32 cellular contexts compared by ENCODE assay signal in the genomic region with DNA sequence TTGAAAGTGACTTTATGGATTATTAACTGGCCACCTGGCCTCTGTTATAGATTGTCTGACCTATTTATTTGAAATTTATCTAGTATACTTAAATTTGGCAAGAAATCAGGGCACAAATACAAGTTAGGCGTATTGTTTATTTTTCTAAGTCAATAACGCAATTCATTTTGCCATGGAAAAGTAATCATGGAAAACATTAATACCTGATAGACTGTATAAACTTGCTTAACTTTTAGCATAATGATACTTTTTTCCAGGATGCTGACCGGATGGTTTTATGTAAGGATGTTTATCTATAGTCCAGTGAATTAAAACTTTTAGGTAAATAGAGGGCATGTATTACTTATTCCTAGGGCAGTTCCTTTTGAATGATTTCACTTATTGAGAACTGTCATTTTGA.
"Had no signal": no experiment of that assay in that cellular context is flagged by ENCODE, and none has a peak within 500 bp of the region (broad histone marks: within the 10 kb centered on the region; RNA-seq: fewer than 3 reads in every experiment).

No MANE protein-coding gene starts in this region.

- H3K4me3 ChIP-seq: adrenal gland, ascending aorta, heart right ventricle, lower lobe of right lung, sigmoid colon, thyroid gland, upper lobe of left lung had no signal

- H3K27ac Mint-ChIP-seq: activated CD4-positive, alpha-beta memory T cell treated with anti-CD3 and anti-CD28 coated beads for 36 hours; activated CD4-positive, alpha-beta T cell treated with anti-CD3 and anti-CD28 coated beads, Interleukin-2, amount 10 ng/mL, durations not matched to agents 24 days and 14 days; activated naive CD4-positive, alpha-beta T cell treated with anti-CD3 and anti-CD28 coated beads for 36 hours; activated naive CD8-positive, alpha-beta T cell treated with anti-CD3 and anti-CD28 coated beads for 36 hours; activated T-helper 1 cell treated with anti-CD3 and anti-CD28 coated beads, Interleukin-12 subunit alpha, Interleukin-12 subunit beta, Interleukin-2, Interleukin-4 antibody, amounts not matched to agents 30 ng/mL and 10 ng/mL and 1 ng/mL, durations not matched to agents 14 hours and 24 hours and 36 hours; naive thymus-derived CD8-positive, alpha-beta T cell; progenitor cell of endocrine pancreas; stimulated activated memory B cell treated with anti-CD40 and anti-IgM and Interleukin-4, amounts not matched to agents 10 μg/mL and 1 μg/mL and 100 μg/mL, for 72 hours; stimulated activated naive CD8-positive, alpha-beta T cell treated with anti-CD3 and anti-CD28 coated beads, Interleukin-15, amount 100 ng/mL, for 72 hours; T-helper 1 cell treated with Interleukin-12 subunit alpha and Interleukin-12 subunit beta and Interleukin-4 antibody, amounts not matched to agents 30 μg/mL and 1 μg/mL, for 36 hours had no signal

- H3K27ac ChIP-seq: adrenal gland, brain microvascular endothelial cell, heart right ventricle, lower lobe of right lung, sigmoid colon, thyroid gland, upper lobe of left lung had no signal

- H3K36me3 ChIP-seq: adrenal gland, ascending aorta, sigmoid colon, thyroid gland had no signal

- H3K9me3 Mint-ChIP-seq: activated CD4-positive, alpha-beta memory T cell treated with anti-CD3 and anti-CD28 coated beads for 36 hours; activated CD4-positive, alpha-beta T cell treated with anti-CD3 and anti-CD28 coated beads, Interleukin-2, amount 10 ng/mL, durations not matched to agents 24 days and 14 days; activated naive CD4-positive, alpha-beta T cell treated with anti-CD3 and anti-CD28 coated beads for 36 hours; effector memory CD8-positive, alpha-beta T cell; naive thymus-derived CD8-positive, alpha-beta T cell; stimulated activated memory B cell treated with anti-CD40 and anti-IgM and Interleukin-4, amounts not matched to agents 10 μg/mL and 1 μg/mL and 100 μg/mL, for 72 hours; stimulated activated naive CD8-positive, alpha-beta T cell treated with anti-CD3 and anti-CD28 coated beads, Interleukin-15, amount 100 ng/mL, for 72 hours; T-helper 1 cell treated with Interleukin-12 subunit alpha and Interleukin-12 subunit beta and Interleukin-4 antibody, amounts not matched to agents 30 μg/mL and 1 μg/mL, for 36 hours had no signal

- ATAC-seq: effector memory CD8-positive, alpha-beta T cell; heart right ventricle; lower lobe of right lung; naive thymus-derived CD8-positive, alpha-beta T cell; stimulated activated memory B cell treated with anti-CD40 and anti-IgM and Interleukin-4, amounts not matched to agents 10 μg/mL and 1 μg/mL and 100 μg/mL, for 72 hours; stimulated activated naive CD8-positive, alpha-beta T cell treated with anti-CD3 and anti-CD28 coated beads, Interleukin-15, amount 100 ng/mL, for 72 hours had no signal

- H3K27me3 ChIP-seq: adrenal gland, ascending aorta, brain microvascular endothelial cell, heart right ventricle, sigmoid colon, thyroid gland, upper lobe of left lung had no signal

- H3K27me3 Mint-ChIP-seq: activated CD4-positive, alpha-beta memory T cell treated with anti-CD3 and anti-CD28 coated beads for 36 hours; activated CD4-positive, alpha-beta T cell treated with anti-CD3 and anti-CD28 coated beads, Interleukin-2, amount 10 ng/mL, durations not matched to agents 24 days and 14 days; activated naive CD8-positive, alpha-beta T cell treated with anti-CD3 and anti-CD28 coated beads for 36 hours; effector memory CD8-positive, alpha-beta T cell; naive thymus-derived CD8-positive, alpha-beta T cell; progenitor cell of endocrine pancreas; stimulated activated naive CD8-positive, alpha-beta T cell treated with anti-CD3 and anti-CD28 coated beads, Interleukin-15, amount 100 ng/mL, for 72 hours had no signal

- H3K4me3 Mint-ChIP-seq: activated CD4-positive, alpha-beta memory T cell treated with anti-CD3 and anti-CD28 coated beads for 36 hours; activated CD4-positive, alpha-beta T cell treated with anti-CD3 and anti-CD28 coated beads, Interleukin-2, amount 10 ng/mL, durations not matched to agents 24 days and 14 days; activated naive CD4-positive, alpha-beta T cell treated with anti-CD3 and anti-CD28 coated beads for 36 hours; activated naive CD8-positive, alpha-beta T cell treated with anti-CD3 and anti-CD28 coated beads for 36 hours; activated T-helper 1 cell treated with anti-CD3 and anti-CD28 coated beads, Interleukin-12 subunit alpha, Interleukin-12 subunit beta, Interleukin-2, Interleukin-4 antibody, amounts not matched to agents 30 ng/mL and 10 ng/mL and 1 ng/mL, durations not matched to agents 14 hours and 24 hours and 36 hours; effector memory CD8-positive, alpha-beta T cell; naive thymus-derived CD8-positive, alpha-beta T cell; stimulated activated memory B cell treated with anti-CD40 and anti-IgM and Interleukin-4, amounts not matched to agents 10 μg/mL and 1 μg/mL and 100 μg/mL, for 72 hours; stimulated activated naive CD8-positive, alpha-beta T cell treated with anti-CD3 and anti-CD28 coated beads, Interleukin-15, amount 100 ng/mL, for 72 hours; T-helper 1 cell treated with Interleukin-12 subunit alpha and Interleukin-12 subunit beta and Interleukin-4 antibody, amounts not matched to agents 30 μg/mL and 1 μg/mL, for 36 hours had no signal

- DNase-seq: activated CD4-positive, alpha-beta memory T cell treated with anti-CD3 and anti-CD28 coated beads for 36 hours; activated CD4-positive, alpha-beta T cell treated with anti-CD3 and anti-CD28 coated beads, Interleukin-2, amount 10 ng/mL, durations not matched to agents 24 days and 14 days; activated CD4-positive, CD25-positive, alpha-beta regulatory T cell treated with anti-CD3 and anti-CD28 coated beads, Interleukin-2, amount 50 U/mL, for 72 hours; activated CD8-positive, alpha-beta memory T cell treated with anti-CD3 and anti-CD28 coated beads, Interleukin-2, amount 50 U/mL, for 4 hours; activated effector memory CD4-positive, alpha-beta T cell treated with anti-CD3 and anti-CD28 coated beads, Interleukin-2, amount 50 U/mL, for 16 hours; activated naive CD4-positive, alpha-beta T cell treated with anti-CD3 and anti-CD28 coated beads for 36 hours; activated naive CD8-positive, alpha-beta T cell treated with anti-CD3 and anti-CD28 coated beads for 36 hours; activated T-cell treated with anti-CD3 and anti-CD28 coated beads, Interleukin-2, amount 50 U/mL, for 1 hour; adrenal gland; brain microvascular endothelial cell; cortex of kidney; effector memory CD8-positive, alpha-beta T cell; foreskin fibroblast; heart right ventricle; lower lobe of right lung; mesenchymal stem cell; naive thymus-derived CD8-positive, alpha-beta T cell; retina; sigmoid colon; small intestine; stimulated activated CD4-positive, alpha-beta T cell treated with anti-CD3 and anti-CD28 coated beads, Interleukin-1b, Interleukin-23, amount 100 ng/mL, for 48 hours; stimulated activated CD4-positive, alpha-beta T cell treated with anti-CD3 and anti-CD28 coated beads, Interleukin-4, amount 100 ng/mL, for 4 hours; stimulated activated CD8-positive, alpha-beta memory T cell treated with anti-CD3 and anti-CD28 coated beads, Interleukin-4, amount 100 ng/mL, for 48 hours; stimulated activated naive CD8-positive, alpha-beta T cell treated with anti-CD3 and anti-CD28 coated beads, Interleukin-15, amount 100 ng/mL, for 72 hours; T-helper 9 cell; thyroid gland; upper lobe of left lung had no signal

- H3K9me3 ChIP-seq: adrenal gland, ascending aorta, heart right ventricle, lower lobe of right lung, sigmoid colon, thyroid gland, upper lobe of left lung had no signal
